25 cellular contexts compared by ENCODE assay signal in the genomic region with DNA sequence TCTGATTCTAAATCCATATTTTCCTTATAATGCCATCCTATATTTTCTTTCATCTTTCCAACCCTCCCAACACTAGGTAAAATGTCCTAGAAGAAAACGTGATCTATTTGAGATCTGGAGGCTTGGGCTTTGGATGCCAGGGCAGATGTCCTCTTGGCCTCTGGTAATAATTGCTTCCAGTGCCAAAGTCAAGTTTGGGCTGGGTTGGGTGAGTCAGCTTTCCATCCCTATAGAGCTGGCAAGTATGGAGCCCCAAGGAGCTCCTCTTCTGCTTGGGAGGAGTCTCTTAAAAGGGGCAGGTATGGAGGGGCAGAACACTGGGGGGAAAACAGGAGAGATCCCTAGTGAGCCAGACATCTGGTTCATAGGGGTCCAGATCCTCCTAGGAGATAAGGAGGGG. TPM values are rescaled to one million over a fixed set of nuclear protein-coding genes. Genes with fewer than 3 reads are reported as not detected.
DNase-seq lines count a peak whose midpoint lies in the region; ATAC-seq and TF ChIP-seq lines count a peak whose summit lies in the region.
"Had no signal": no experiment of that assay in that cellular context is flagged by ENCODE, and none has a peak within 500 bp of the region (broad histone marks: within the 10 kb centered on the region; RNA-seq: fewer than 3 reads in every experiment).

No MANE protein-coding gene starts in this region.

- BruUV-seq in PC-3 (replicated peaks; lab: Mats Ljungman, UMichigan), result no TSS peak

- no peak for TF ChIP-seq CTCF in 22Rv1 (IDR thresholded peaks at IDR 0.05)
- no peak for TF ChIP-seq CTCF in PC-3 (conservative IDR thresholded peaks at IDR 0.05; ENCODE audit: low read depth, low read length)
- TF ChIP-seq CTCF in glutamatergic neuron (IDR thresholded peaks at IDR 0.05; ENCODE audit: partially characterized antibody, unreplicated experiment), result no peak

- CTCF ChIA-PET in PC-3 (lab: Charles Lee), result interaction anchor here (0.6 to 1.1 kb wide), 2 partner anchors 21 to 37 kb away, joined by 7 to 9 read pairs; no protein-coding TSS in a partner anchor

- H3K36me3 ChIP-seq in PC-3 (ENCODE audit: low read depth, low read length), result peaks cover 16% of the 10 kb centered on the region
- H3K36me3 ChIP-seq in endocrine pancreas (ENCODE audit: control insufficient read depth, insufficient read depth, low read length), result no peaks in the 10 kb centered on the region
- H3K36me3 ChIP-seq in muscle layer of duodenum (ENCODE audit: control insufficient read depth in 1 of 2, insufficient read depth in 2 of 2, low read length in 2 of 2), result no peaks in the 10 kb centered on the region
- H3K36me3 ChIP-seq: WERI-Rb-1 had no signal

- intact Hi-C loops in PC-3 (cut with micrococcal nuclease), result loop anchor here (5.0 to 10.0 kb wide), 2 partner anchors 276 to 293 kb away; a partner anchor contains a TSS

- H3K4me3 ChIP-seq in PC-3 (ENCODE audit: low read length) (0 out of 2 replicates have a peak overlapping the region, but pooled peaks have one; percentile 69), endocrine pancreas (ENCODE audit: control insufficient read depth, insufficient read depth, low read length) (peak overlapping the region; percentile 97), muscle layer of duodenum (ENCODE audit: low read depth in 1 of 2, low read length in 2 of 2) (no peak overlapping the region)
- H3K4me3 ChIP-seq: psoas muscle had no signal

- no peaks in the 10 kb centered on the region for H3K36me3 Mint-ChIP-seq in glutamatergic neuron (ENCODE audit: unreplicated experiment)

- peaks cover 96% of the 10 kb centered on the region for H3K4me1 ChIP-seq in PC-3 (ENCODE audit: insufficient read depth, low read length)
- peaks cover 65% of the 10 kb centered on the region for H3K4me1 ChIP-seq in endocrine pancreas (ENCODE audit: control insufficient read depth, insufficient read depth, low read length)
- H3K4me1 ChIP-seq in muscle layer of duodenum (ENCODE audit: control insufficient read depth in 1 of 2, insufficient read depth in 2 of 2, low read length in 2 of 2), result peaks cover 9 to 14% of the 10 kb centered on the region in 2 donors

- POLR2A ChIA-PET in PC-3 (lab: Charles Lee; ENCODE audit: unreplicated experiment), result interaction anchor here (0.6 to 6.3 kb wide), 6 partner anchors 8 to 25 kb away, joined by 3 to 81 read pairs (median 8); a partner anchor contains a TSS

- H3K4me3 Mint-ChIP-seq in glutamatergic neuron (ENCODE audit: unreplicated experiment), result no peak overlapping the region
- H3K4me3 Mint-ChIP-seq: activated CD4-positive, alpha-beta memory T cell treated with anti-CD3 and anti-CD28 coated beads, Interleukin-2, amount 10 ng/mL, durations not matched to agents 7 days and 5 days; neural crest cell; stimulated activated naive CD8-positive, alpha-beta T cell treated with anti-CD3 and anti-CD28 coated beads, Interleukin-15, amount 100 ng/mL, for 72 hours had no signal

- DNase-seq in PC-3, result peak; percentile 91
- DNase-seq in activated CD4-positive, alpha-beta T cell treated with anti-CD3 and anti-CD28 coated beads for 48 hours, result no peak
- DNase-seq in NCI-H1048 (lab: John Stamatoyannopoulos, UW), result no peak
- DNase-seq in epidermal melanocyte (ENCODE audit: insufficient read length, low spot score), result no peak
- DNase-seq in glutamatergic neuron, result no peak
- DNase-seq: activated CD4-positive, alpha-beta memory T cell treated with anti-CD3 and anti-CD28 coated beads, Interleukin-2, amount 10 ng/mL, durations not matched to agents 7 days and 5 days; activated gamma-delta T cell treated with Interleukin-2 at 50 U/mL for 16 hours; amniotic stem cell; dermis blood vessel endothelial cell; EL; left cardiac atrium; MM.1S; NCI-H774; psoas muscle; stimulated activated CD4-positive, alpha-beta T cell treated with anti-CD3 and anti-CD28 coated beads, Interleukin-4, amount 100 ng/mL, for 24 hours; stimulated activated naive CD8-positive, alpha-beta T cell treated with anti-CD3 and anti-CD28 coated beads, Interleukin-15, amount 100 ng/mL, for 72 hours; T-helper 2 cell; WERI-Rb-1 had no signal

- H3K9me3 ChIP-seq in PC-3 (ENCODE audit: low read length) (no peaks in the 10 kb centered on the region), endocrine pancreas (ENCODE audit: control insufficient read depth, low read length) (no peaks in the 10 kb centered on the region), muscle layer of duodenum (ENCODE audit: control insufficient read depth in 1 of 2, low read length in 2 of 2) (no peaks in the 10 kb centered on the region)
- H3K9me3 ChIP-seq: psoas muscle had no signal

- peaks cover 3% of the 10 kb centered on the region for H3K27me3 Mint-ChIP-seq in glutamatergic neuron (ENCODE audit: unreplicated experiment)

- no peak overlapping the region for H3K27ac Mint-ChIP-seq in glutamatergic neuron (ENCODE audit: unreplicated experiment)
- H3K27ac Mint-ChIP-seq: activated CD4-positive, alpha-beta memory T cell treated with anti-CD3 and anti-CD28 coated beads, Interleukin-2, amount 10 ng/mL, durations not matched to agents 7 days and 5 days; stimulated activated naive CD8-positive, alpha-beta T cell treated with anti-CD3 and anti-CD28 coated beads, Interleukin-15, amount 100 ng/mL, for 72 hours had no signal

- peaks cover 31% of the 10 kb centered on the region for H3F3A ChIP-seq in PC-3 (ENCODE audit: low read length, unreplicated experiment)

- H3K4me1 Mint-ChIP-seq in glutamatergic neuron (ENCODE audit: low read depth, unreplicated experiment), result no peaks in the 10 kb centered on the region
- H3K4me1 Mint-ChIP-seq: activated CD4-positive, alpha-beta memory T cell treated with anti-CD3 and anti-CD28 coated beads, Interleukin-2, amount 10 ng/mL, durations not matched to agents 7 days and 5 days had no signal

- no peak overlapping the region for H2AFZ ChIP-seq in PC-3 (ENCODE audit: low read length)

- H3K79me2 ChIP-seq in PC-3 (ENCODE audit: low read length), result peaks cover 79% of the 10 kb centered on the region

- ATAC-seq in PC-3, result no peak
- ATAC-seq: esophagus mucosa; left cardiac atrium; psoas muscle; stimulated activated naive CD8-positive, alpha-beta T cell treated with anti-CD3 and anti-CD28 coated beads, Interleukin-15, amount 100 ng/mL, for 72 hours had no signal

- no peaks in the 10 kb centered on the region for H3K9me2 ChIP-seq in PC-3 (replicated peaks; ENCODE audit: low read length)

- H3K9me3 Mint-ChIP-seq in glutamatergic neuron (ENCODE audit: unreplicated experiment), result no peaks in the 10 kb centered on the region
- H3K9me3 Mint-ChIP-seq: activated CD4-positive, alpha-beta memory T cell treated with anti-CD3 and anti-CD28 coated beads, Interleukin-2, amount 10 ng/mL, durations not matched to agents 7 days and 5 days; neural crest cell; stimulated activated naive CD8-positive, alpha-beta T cell treated with anti-CD3 and anti-CD28 coated beads, Interleukin-15, amount 100 ng/mL, for 72 hours had no signal

- H3K27me3 ChIP-seq in PC-3 (ENCODE audit: low read length) (no peaks in the 10 kb centered on the region), endocrine pancreas (ENCODE audit: control insufficient read depth, insufficient read depth, low read length) (no peaks in the 10 kb centered on the region), muscle layer of duodenum (ENCODE audit: low read depth, low read length) (no peaks in the 10 kb centered on the region)

- H3K9ac ChIP-seq in PC-3 (ENCODE audit: low read length) (peak overlapping the region; percentile 85), endocrine pancreas (ENCODE audit: control insufficient read depth, insufficient read depth, low read length) (no peak overlapping the region)

- peak overlapping the region; percentile 89 for H3K4me2 ChIP-seq in PC-3 (ENCODE audit: low read length)

- H3K27ac ChIP-seq in 22Rv1 (peak overlapping the region; percentile 100), PC-3 (ENCODE audit: low read length) (peak overlapping the region; percentile 95), muscle layer of duodenum (ENCODE audit: low read length) (peak overlapping the region; percentile 56)
- H3K27ac ChIP-seq: psoas muscle, WERI-Rb-1 had no signal

- H4K20me1 ChIP-seq in PC-3 (ENCODE audit: low read length), result no peaks in the 10 kb centered on the region

RNA-seq across cellular contexts. Expression of a gene that starts 3.7 kb away (rescaled TPM):
- total RNA-seq in PC-3 (2014; rRNA removed) (34.9 and 36.2 TPM in 2 replicates), glutamatergic neuron (ENCODE audit: unreplicated experiment) (not detected)

RNA-seq across cellular contexts. Expression of a gene that starts 22.1 kb away (rescaled TPM):
- total RNA-seq in PC-3 (2014; rRNA removed) (54.0 and 63.9 TPM in 2 replicates), glutamatergic neuron (ENCODE audit: unreplicated experiment) (7.9 TPM)

RNA-seq across cellular contexts. Expression of a gene that starts 24.2 kb away (rescaled TPM):
- total RNA-seq in PC-3 (2014; rRNA removed) (37.5 and 48.6 TPM in 2 replicates), glutamatergic neuron (ENCODE audit: unreplicated experiment) (3.6 TPM)

RNA-seq across cellular contexts. Expression of a gene that starts 58.6 kb away (rescaled TPM):
- total RNA-seq in PC-3 (2014; rRNA removed), result not detected in 2 replicates
- not detected for total RNA-seq in glutamatergic neuron (ENCODE audit: unreplicated experiment)
- total RNA-seq: activated CD4-positive, alpha-beta memory T cell treated with anti-CD3 and anti-CD28 coated beads, Interleukin-2, amount 10 ng/mL, durations not matched to agents 7 days and 5 days; cardiac septum; dermis blood vessel endothelial cell; left cardiac atrium; neural crest cell; psoas muscle; SK-MEL-5 had no signal

RNA-seq across cellular contexts. Expression of a gene that starts 59.8 kb away (rescaled TPM):
- total RNA-seq in PC-3 (2014; rRNA removed) (not detected in 2 replicates), glutamatergic neuron (ENCODE audit: unreplicated experiment) (not detected)
- total RNA-seq: esophagus mucosa, neural crest cell, SK-MEL-5 had no signal

Comparison
In these comparisons a context has a peak if more than half of its experiments do, and no peak if none do; other contexts are left out.
1. H3K4me3 ChIP-seq: peak in PC-3 (single experiment) and endocrine pancreas (single experiment); none in muscle layer of duodenum (0 of 2).
2. RNA of a gene that starts 3.7 kb away (total RNA-seq): 34.9 to 36.2 TPM in PC-3; not detected in glutamatergic neuron (single experiment); every median in the first group is over 10 times any median in the second.
3. Peak in every context shown above with its lines, with median percentiles within 50 percentile points of each other: H3K27ac ChIP-seq.